In genomic region chr12:12611512-12612306, GRCh38 we compare ENCODE assay signal across 8 cellular contexts. TPM values are rescaled to one million over a fixed set of nuclear protein-coding genes. Genes with fewer than 3 reads are reported as not detected.
DNase-seq lines count a peak whose midpoint lies in the region; ATAC-seq and TF ChIP-seq lines count a peak whose summit lies in the region.

A gene with protein sequence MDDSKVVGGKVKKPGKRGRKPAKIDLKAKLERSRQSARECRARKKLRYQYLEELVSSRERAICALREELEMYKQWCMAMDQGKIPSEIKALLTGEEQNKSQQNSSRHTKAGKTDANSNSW (plus strand): TSS chr12:12611876. CDS start chr12:12612173, 297 bp downstream.

- DNase-seq in CD14-positive monocyte (ENCODE audit: low spot score) (peak; percentile 83), NCI-H774 (lab: John Stamatoyannopoulos, UW) (peak; percentile 94), ecto neural progenitor cell (ENCODE audit: low spot score) (peak; percentile 97), lower leg skin (ENCODE audit: low spot score in 2 of 2) (peak; percentile 95 to 97)
- peak; percentile 92 for DNase-seq in activated CD8-positive, alpha-beta T cell treated with anti-CD3 and anti-CD28 coated beads for 36 hours
- peak; percentile 75 to 83 for DNase-seq in stimulated activated CD4-positive, alpha-beta T cell treated with anti-CD3 and anti-CD28 coated beads, Interleukin-4, amount 100 ng/mL, for 48 hours (ENCODE audit: low read depth in 2 of 2)

- H3K36me3 Mint-ChIP-seq in CD14-positive monocyte: peaks cover 10 to 15% of the 10 kb centered on the region in 2 donors
- H3K36me3 Mint-ChIP-seq in activated CD8-positive, alpha-beta T cell treated with anti-CD3 and anti-CD28 coated beads for 36 hours (ENCODE audit: low read depth): peaks cover 9% of the 10 kb centered on the region

- POLR2A ChIA-PET in activated CD8-positive, alpha-beta T cell treated with anti-CD3 and anti-CD28 coated beads for 36 hours (lab: Charles Lee): interaction anchor here (1.1 to 2.6 kb wide), 4 partner anchors 10 to 254 kb away, joined by 3 to 11 read pairs (median 4); no protein-coding TSS in a partner anchor

- TF ChIP-seq POLR2A in lower leg skin (IDR thresholded peaks at IDR 0.05): no peak

- peaks cover 0 to 2% (median 0%) of the 10 kb centered on the region in 7 donors for H3K9me3 Mint-ChIP-seq in CD14-positive monocyte
- H3K9me3 Mint-ChIP-seq in activated CD8-positive, alpha-beta T cell treated with anti-CD3 and anti-CD28 coated beads for 36 hours: no peaks in the 10 kb centered on the region

- H3K4me1 Mint-ChIP-seq in CD14-positive monocyte: peaks cover 48% of the 10 kb centered on the region
- peaks cover 52% of the 10 kb centered on the region for H3K4me1 Mint-ChIP-seq in activated CD8-positive, alpha-beta T cell treated with anti-CD3 and anti-CD28 coated beads for 36 hours (ENCODE audit: low read depth)

- ATAC-seq in GM19372 (IDR thresholded peaks at IDR 0.05; ENCODE audit: low read depth, unreplicated experiment): peak; percentile 74
- ATAC-seq in HG03558 (IDR thresholded peaks at IDR 0.05; ENCODE audit: extremely low read depth, unreplicated experiment): peak; percentile 37
- ATAC-seq in activated CD8-positive, alpha-beta T cell treated with anti-CD3 and anti-CD28 coated beads for 36 hours: peak; percentile 81

- H3K4me3 ChIP-seq in lower leg skin (ENCODE audit: low read depth, poor library complexity, severe bottlenecking): peak within 1 kb of the TSS; percentile 59

- intact Hi-C loops in CD14-positive monocyte (cut with micrococcal nuclease) (loop anchor here (5.0 to 10.0 kb wide), 4 partner anchors 49 to 111 kb away; partner anchors contain the start of genes CDKN1B (in 1 of the 2), DUSP16 (in 1 of the 2) and GPR19 (in 1 of the 2)), lower leg skin (cut with DNase I; ENCODE audit: low total_unique reads) (no loop called here)
- intact Hi-C loops in activated CD8-positive, alpha-beta T cell treated with anti-CD3 and anti-CD28 coated beads for 36 hours (cut with micrococcal nuclease): loop anchor here (5.0 kb wide), 1 partner anchor 86 kb away; the partner anchor contains the start of gene GPR19

- CTCF ChIA-PET in activated CD8-positive, alpha-beta T cell treated with anti-CD3 and anti-CD28 coated beads for 36 hours (lab: Charles Lee): interaction anchor here (1.0 to 1.8 kb wide), 6 partner anchors 10 to 236 kb away, joined by 3 to 6 read pairs (median 4); no protein-coding TSS in a partner anchor

- peak within 1 kb of the TSS; percentile 89 to 94 (median 91) for H3K27ac Mint-ChIP-seq in CD14-positive monocyte
- peak within 1 kb of the TSS; percentile 99 for H3K27ac Mint-ChIP-seq in activated CD8-positive, alpha-beta T cell treated with anti-CD3 and anti-CD28 coated beads for 36 hours

- WGBS in lower leg skin, 2 donors: 0 to 1% methylated on average over 39 to 41 of the region's 51 CpGs

- H3K27me3 Mint-ChIP-seq in CD14-positive monocyte (ENCODE audit: low read depth in 3 of 3): no peaks in the 10 kb centered on the region
- no peaks in the 10 kb centered on the region for H3K27me3 Mint-ChIP-seq in activated CD8-positive, alpha-beta T cell treated with anti-CD3 and anti-CD28 coated beads for 36 hours

- peak within 1 kb of the TSS; percentile 93 for H3K4me3 Mint-ChIP-seq in CD14-positive monocyte
- peak within 1 kb of the TSS; percentile 83 for H3K4me3 Mint-ChIP-seq in activated CD8-positive, alpha-beta T cell treated with anti-CD3 and anti-CD28 coated beads for 36 hours

- TF ChIP-seq CTCF in CD14-positive monocyte (IDR thresholded peaks at IDR 0.05) (no peak), lower leg skin (IDR thresholded peaks at IDR 0.05) (no peak)
- TF ChIP-seq CTCF in activated CD8-positive, alpha-beta T cell treated with anti-CD3 and anti-CD28 coated beads for 36 hours (IDR thresholded peaks at IDR 0.05): no peak

RNA-seq across cellular contexts. Expression of the gene that starts here (rescaled TPM):
- polyA plus RNA-seq in CD14-positive monocyte: 10 to 100 TPM; 38.2 to 45.9 TPM
- total RNA-seq in activated CD8-positive, alpha-beta T cell treated with anti-CD3 and anti-CD28 coated beads for 36 hours: 10 to 100 TPM; 12.7 to 14.9 TPM
- total RNA-seq in lower leg skin: 10 to 100 TPM; 36.1 to 47.0 (median 44.5) TPM

Comparison
In these comparisons a context has a peak if more than half of its experiments do, and no peak if none do; other contexts are left out.
1. Peak in every context shown above with its lines: DNase-seq, ATAC-seq and H3K4me3 ChIP-seq.